Comparison of ENCODE assay signal across 17 cellular contexts in the genomic region with DNA sequence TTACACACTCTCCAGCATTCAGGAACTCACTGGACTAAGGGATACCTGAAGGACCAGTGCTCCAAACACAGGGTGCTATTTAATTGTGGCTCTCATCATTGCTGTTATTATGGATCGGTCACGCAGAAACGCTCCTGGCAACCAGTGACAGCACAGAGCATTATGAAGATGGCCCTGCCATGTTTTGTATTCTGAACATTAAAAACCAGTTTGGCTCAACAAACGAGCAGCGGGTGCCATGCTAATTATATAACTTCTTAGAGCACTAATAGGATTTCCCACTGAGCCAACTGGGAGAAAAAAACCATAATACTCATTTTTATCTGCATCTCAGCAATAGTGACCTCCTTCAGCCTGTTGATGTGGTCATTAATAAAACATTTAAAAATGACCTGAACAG.
"Had no signal": no experiment of that assay in that cellular context is flagged by ENCODE, and none has a peak within 500 bp of the region (broad histone marks: within the 10 kb centered on the region; RNA-seq: fewer than 3 reads in every experiment).

No MANE protein-coding gene starts in this region.

- DNase-seq: activated B cell treated with CpG ODN at 0.5 μM for 24 hours; activated CD4-positive, alpha-beta memory T cell treated with anti-CD3 and anti-CD28 coated beads, Interleukin-2, amount 10 ng/mL, durations not matched to agents 7 days and 5 days; activated CD4-positive, alpha-beta T cell treated with anti-CD3 and anti-CD28 coated beads for 4 hours; activated naive CD4-positive, alpha-beta T cell treated with Interleukin-2 at 50 U/mL for 16 hours; activated naive CD8-positive, alpha-beta T cell treated with anti-CD3 and anti-CD28 coated beads, Interleukin-2, amount 10 ng/mL, durations not matched to agents 7 days and 5 days; activated T-cell treated with anti-CD3 and anti-CD28 coated beads, Interleukin-2, amount 50 U/mL, for 1 hour; colonic mucosa; erythroblast; gastrocnemius medialis; midbrain; nephron progenitor cell; posterior cingulate gyrus; retina; spleen; stimulated activated CD4-positive, alpha-beta T cell treated with anti-CD3 and anti-CD28 coated beads, Interleukin-4, amount 100 ng/mL, for 4 hours; stimulated activated naive B cell treated with anti-CD40 and anti-IgM and Interleukin-4, amounts not matched to agents 10 μg/mL and 1 μg/mL and 100 μg/mL, for 72 hours; upper lobe of right lung had no signal

- ATAC-seq: gastrocnemius medialis; stimulated activated naive B cell treated with anti-CD40 and anti-IgM and Interleukin-4, amounts not matched to agents 10 μg/mL and 1 μg/mL and 100 μg/mL, for 72 hours; upper lobe of right lung had no signal
